Comparison of ENCODE assay signal across 8 cellular contexts in genomic region chr2:74959106-74959751, GRCh38. TPM values are rescaled to one million over a fixed set of nuclear protein-coding genes. Genes with fewer than 3 reads are reported as not detected.
A peak's percentile ranks its signal among the peaks of the same experiment; 100 is the strongest.
DNase-seq lines count a peak whose midpoint lies in the region; ATAC-seq and TF ChIP-seq lines count a peak whose summit lies in the region.

No MANE protein-coding gene starts in this region.

- H3K9me3 ChIP-seq in esophagus (ENCODE audit: control insufficient read depth in 2 of 2, insufficient read depth in 1 of 2, low read depth in 1 of 2, low read length in 1 of 2), result no peaks in the 10 kb centered on the region

- H3K27me3 Mint-ChIP-seq in GM23338 (ENCODE audit: insufficient read depth, low read depth, poor library complexity), result peaks cover 17% of the 10 kb centered on the region
- H3K27me3 Mint-ChIP-seq in T-helper 1 cell treated with Interleukin-12 subunit alpha and Interleukin-12 subunit beta and Interleukin-4 antibody, amounts not matched to agents 30 μg/mL and 1 μg/mL, for 36 hours (ENCODE audit: low read depth), result no peaks in the 10 kb centered on the region

- H3K27ac ChIP-seq in GM23338 (ENCODE audit: low read depth) (no peak overlapping the region), esophagus (ENCODE audit: low read depth in 2 of 2, low read length in 1 of 2) (peak overlapping the region; percentile 93 to 97)

- peaks cover 18% of the 10 kb centered on the region for H3K9me3 Mint-ChIP-seq in GM23338
- peaks cover 4% of the 10 kb centered on the region for H3K9me3 Mint-ChIP-seq in T-helper 1 cell treated with Interleukin-12 subunit alpha and Interleukin-12 subunit beta and Interleukin-4 antibody, amounts not matched to agents 30 μg/mL and 1 μg/mL, for 36 hours

- H3K27me3 ChIP-seq in GM23338 (ENCODE audit: insufficient read depth) (peaks cover 9% of the 10 kb centered on the region), esophagus (ENCODE audit: control insufficient read depth in 1 of 2, insufficient read depth in 2 of 2, low read length in 2 of 2) (no peaks in the 10 kb centered on the region)

- H3K4me3 ChIP-seq in GM23338, result peak overlapping the region; percentile 76
- peak overlapping the region; percentile 66 to 86 for H3K4me3 ChIP-seq in esophagus (ENCODE audit: low read depth in 1 of 2, low read length in 2 of 2)
- peak overlapping the region; percentile 64 for H3K4me3 ChIP-seq in retinal pigment epithelial cell (ENCODE audit: low read length)

- peaks cover 8% of the 10 kb centered on the region for H3K4me1 ChIP-seq in GM23338 (ENCODE audit: insufficient read depth)
- peaks cover 4 to 9% of the 10 kb centered on the region in 2 donors for H3K4me1 ChIP-seq in esophagus (ENCODE audit: control insufficient read depth in 2 of 2, insufficient read depth in 2 of 2, low read length in 1 of 2)

- 84 to 85% methylated on average over 10 of the region's 10 CpGs for WGBS in esophagus, 2 donors

- 0 out of 2 replicates have a peak, but pooled peaks cover 3% of the 10 kb centered on the region for H3K79me2 ChIP-seq in GM23338 (replicated peaks; ENCODE audit: insufficient read depth)

- peaks cover 3% of the 10 kb centered on the region; the same call in 2 of the 3 replicates for H3K4me1 Mint-ChIP-seq in GM23338
- H3K4me1 Mint-ChIP-seq in T-helper 1 cell treated with Interleukin-12 subunit alpha and Interleukin-12 subunit beta and Interleukin-4 antibody, amounts not matched to agents 30 μg/mL and 1 μg/mL, for 36 hours (ENCODE audit: low read depth), result peaks cover 46% of the 10 kb centered on the region

- peak overlapping the region; percentile 86 for H3K4me2 ChIP-seq in GM23338

- H4K20me1 ChIP-seq in GM23338 (replicated peaks; ENCODE audit: insufficient read depth), result no peaks in the 10 kb centered on the region

- H3K36me3 ChIP-seq in GM23338 (ENCODE audit: insufficient read depth) (no peaks in the 10 kb centered on the region), esophagus (ENCODE audit: control insufficient read depth in 2 of 2, insufficient read depth in 2 of 2, low read length in 1 of 2) (no peaks in the 10 kb centered on the region)

- no peak for ATAC-seq in GM23338
- no peak for ATAC-seq in GM21360 (IDR thresholded peaks at IDR 0.05; ENCODE audit: unreplicated experiment)
- ATAC-seq in GM18505 (IDR thresholded peaks at IDR 0.05; ENCODE audit: unreplicated experiment), result no peak

- H2AFZ ChIP-seq in GM23338, result peak overlapping the region; percentile 81; the same call in 1 of the 2 replicates

- no peak overlapping the region for H3K27ac Mint-ChIP-seq in GM23338
- H3K27ac Mint-ChIP-seq in T-helper 1 cell treated with Interleukin-12 subunit alpha and Interleukin-12 subunit beta and Interleukin-4 antibody, amounts not matched to agents 30 μg/mL and 1 μg/mL, for 36 hours, result peak overlapping the region; percentile 82

- 0 out of 2 replicates have a peak, but pooled peaks cover 6% of the 10 kb centered on the region for H3K9me2 ChIP-seq in GM23338 (ENCODE audit: insufficient read depth)

- DNase-seq in GM23338 (ENCODE audit: low spot score) (no peak), retinal pigment epithelial cell (ENCODE audit: low read depth) (no peak), iPS-NIHi11 (ENCODE audit: low spot score) (no peak), NCI-H2107 treated with DMSO at 0.1 percent for 48 hours (lab: John Stamatoyannopoulos, UW; ENCODE audit: unreplicated experiment) (no peak)

- no peaks in the 10 kb centered on the region for H3F3A ChIP-seq in GM23338 (replicated peaks; ENCODE audit: low read depth)

- TF ChIP-seq CTCF in GM23338 (conservative IDR thresholded peaks at IDR 0.05; ENCODE audit: low read depth in 2 of 2) (no peak), retinal pigment epithelial cell (conservative IDR thresholded peaks at IDR 0.05; ENCODE audit: low read depth, low read length) (no peak)

- H3K4me3 Mint-ChIP-seq in GM23338, result peak overlapping the region; percentile 66
- H3K4me3 Mint-ChIP-seq in T-helper 1 cell treated with Interleukin-12 subunit alpha and Interleukin-12 subunit beta and Interleukin-4 antibody, amounts not matched to agents 30 μg/mL and 1 μg/mL, for 36 hours, result peak overlapping the region; percentile 82

- TF ChIP-seq POLR2A in GM18505 (IDR thresholded peaks at IDR 0.05; ENCODE audit: borderline replicate concordance, extremely low read depth, insufficient read depth, insufficient read length), result no peak

- H3K36me3 Mint-ChIP-seq in GM23338 (ENCODE audit: low read depth), result peaks cover 43% of the 10 kb centered on the region
- peaks cover 44% of the 10 kb centered on the region for H3K36me3 Mint-ChIP-seq in T-helper 1 cell treated with Interleukin-12 subunit alpha and Interleukin-12 subunit beta and Interleukin-4 antibody, amounts not matched to agents 30 μg/mL and 1 μg/mL, for 36 hours (ENCODE audit: low read depth)

TF ChIP-seq in GM23338, 12 proteins besides CTCF, POLR2A, EP300 and RAD21 (continues in another document):
- TF ChIP-seq ZNF331 (CRISPR knock-in tag; IDR thresholded peaks at IDR 0.05; ENCODE audit: low read depth), result no peak
- no peak for TF ChIP-seq JUNB (IDR thresholded peaks at IDR 0.05; ENCODE audit: unreplicated experiment)
- no peak for TF ChIP-seq CREB1 (CRISPR knock-in tag; IDR thresholded peaks at IDR 0.05; ENCODE audit: low read depth)
- no peak for TF ChIP-seq EZH2phosphoT487 (IDR thresholded peaks at IDR 0.05; ENCODE audit: unreplicated experiment)
- TF ChIP-seq NANOG (IDR thresholded peaks at IDR 0.05; ENCODE audit: borderline replicate concordance), result no peak
- TF ChIP-seq ZNF114 (CRISPR knock-in tag; IDR thresholded peaks at IDR 0.05), result no peak
- TF ChIP-seq ETS1 (IDR thresholded peaks at IDR 0.05), result no peak
- no peak for TF ChIP-seq EZH2 (IDR thresholded peaks at IDR 0.05; ENCODE audit: low read depth, unreplicated experiment)
- no peak for TF ChIP-seq POLR2AphosphoS5 (IDR thresholded peaks at IDR 0.05; ENCODE audit: low read depth)
- no peak for TF ChIP-seq REST (IDR thresholded peaks at IDR 0.05; ENCODE audit: unreplicated experiment)
- no peak for TF ChIP-seq STAT1 (IDR thresholded peaks at IDR 0.05; ENCODE audit: unreplicated experiment)

RNA-seq across cellular contexts. Expression of gene POLE4, which starts 0.8 kb away (rescaled TPM):
- 20.9 and 24.4 TPM in 2 replicates for total RNA-seq in GM23338 (2014; rRNA removed; shearing (Covaris generic))
- polyA plus RNA-seq in GM23338 (2016; fragmentation: Nextera tagmentation; extraction: Ambion mirVana) (105 and 106 TPM in 2 replicates), esophagus (10 to 100 TPM; 21.3 to 30.9 TPM)
